8 cellular contexts compared by ENCODE assay signal in the genomic region with DNA sequence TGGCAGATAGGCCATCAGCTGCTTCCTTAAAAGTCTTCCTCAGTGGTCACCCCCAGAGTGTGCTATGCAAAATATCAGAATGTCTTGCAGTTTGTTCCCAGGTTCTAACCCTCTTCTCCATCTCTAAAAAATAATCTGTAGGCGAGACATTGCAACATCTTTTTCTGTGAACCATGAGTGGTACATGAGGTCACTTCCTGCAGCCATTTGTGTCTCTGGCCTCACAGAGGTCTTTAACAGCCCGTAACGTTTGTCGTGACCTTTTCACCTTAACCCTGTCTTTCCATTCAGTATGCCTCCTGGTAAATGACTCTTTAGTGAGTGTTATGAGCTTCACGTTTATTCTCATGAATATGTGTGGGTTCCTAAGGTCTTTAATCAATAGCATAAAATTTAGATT.
DNase-seq lines count a peak whose midpoint lies in the region; ATAC-seq and TF ChIP-seq lines count a peak whose summit lies in the region.

No MANE protein-coding gene starts in this region.

- no peak overlapping the region for H2AK5ac ChIP-seq in trophoblast cell (ENCODE audit: low read length)

- peaks cover 0 to 4% of the 10 kb centered on the region in 2 experiments for H3K4me1 ChIP-seq in trophoblast cell (ENCODE audit: control insufficient read depth in 1 of 2, insufficient read depth in 2 of 2, low read length in 2 of 2)

- H3K18ac ChIP-seq in trophoblast cell (ENCODE audit: low read length), result no peak overlapping the region

- no CpG with 5 or more reads among the region's 5 CpGs for WGBS in trophoblast cell (ENCODE audit: extremely low coverage, insufficient coverage, insufficient read length)

- no peak overlapping the region for H4K12ac ChIP-seq in trophoblast cell (ENCODE audit: low read depth, low read length)

- H3K4me3 ChIP-seq in epithelial cell of proximal tubule (ENCODE audit: low read depth, low read length) (no peak overlapping the region), trophoblast cell (ENCODE audit: low read depth, low read length) (no peak overlapping the region)

- TF ChIP-seq CTCF in epithelial cell of proximal tubule (conservative IDR thresholded peaks at IDR 0.05; ENCODE audit: low read depth, low read length), result no peak

- no peak overlapping the region for H3K27ac ChIP-seq in trophoblast cell (ENCODE audit: low read depth, low read length)

- ATAC-seq in T-helper 17 cell (no peak), GM19463 (IDR thresholded peaks at IDR 0.05; ENCODE audit: unreplicated experiment) (no peak)

- no peak overlapping the region for H3K14ac ChIP-seq in trophoblast cell (ENCODE audit: low read length)

- H3K36me3 Mint-ChIP-seq in T-helper 17 cell (ENCODE audit: low read depth), result peaks cover 4% of the 10 kb centered on the region

- no peak overlapping the region for H3K23ac ChIP-seq in trophoblast cell (ENCODE audit: low read length)

- peak; percentile 18 for DNase-seq in activated naive CD4-positive, alpha-beta T cell treated with Interleukin-2 at 50 U/mL for 16 hours
- DNase-seq in activated naive CD4-positive, alpha-beta T cell (lab: John Stamatoyannopoulos, UW), result no peak
- DNase-seq in T-helper 17 cell (no peak), epithelial cell of proximal tubule (ENCODE audit: low read depth) (peak; percentile 52), trophoblast cell (peak; percentile 15 to 33), NCI-H345 treated with DMSO at 0.1 percent for 48 hours (lab: John Stamatoyannopoulos, UW; ENCODE audit: unreplicated experiment) (no peak), COLO668 (lab: John Stamatoyannopoulos, UW; ENCODE audit: unreplicated experiment) (no peak)

- H3K27ac Mint-ChIP-seq in T-helper 17 cell, result peak overlapping the region; percentile 81

- peaks cover 4 to 13% of the 10 kb centered on the region in 2 experiments for H3K36me3 ChIP-seq in trophoblast cell (ENCODE audit: control insufficient read depth in 1 of 2, insufficient read depth in 2 of 2, low read length in 2 of 2)

- no peak overlapping the region for H3K4me3 Mint-ChIP-seq in T-helper 17 cell

- H3K9me3 ChIP-seq in T-helper 17 cell (ENCODE audit: control insufficient read depth, low read length, poor library complexity, severe bottlenecking) (no peaks in the 10 kb centered on the region), trophoblast cell (ENCODE audit: insufficient read depth, low read depth, low read length) (no peaks in the 10 kb centered on the region)

- H3K27me3 ChIP-seq in trophoblast cell (ENCODE audit: insufficient read depth, low read length), result no peaks in the 10 kb centered on the region

- H2BK12ac ChIP-seq in trophoblast cell (ENCODE audit: low read length), result no peak overlapping the region

- H2BK120ac ChIP-seq in trophoblast cell (ENCODE audit: insufficient read depth, low read length, poor library complexity), result no peak overlapping the region

- no peak overlapping the region for H4K8ac ChIP-seq in trophoblast cell (ENCODE audit: low read depth, low read length)

- no peak overlapping the region for H4K91ac ChIP-seq in trophoblast cell (ENCODE audit: low read depth, low read length)

- no peak overlapping the region for H3K4ac ChIP-seq in trophoblast cell (ENCODE audit: low read depth, low read length)

- H2BK5ac ChIP-seq in trophoblast cell (ENCODE audit: low read depth, low read length, poor library complexity), result no peak overlapping the region

- no peak overlapping the region for H3K4me2 ChIP-seq in trophoblast cell (ENCODE audit: low read length)

- no peaks in the 10 kb centered on the region for H3K79me1 ChIP-seq in trophoblast cell (ENCODE audit: low read length)

- no peaks in the 10 kb centered on the region for H3K79me2 ChIP-seq in trophoblast cell (ENCODE audit: control insufficient read depth, insufficient read depth, low read length, poor library complexity)

- no peaks in the 10 kb centered on the region for H3K27me3 Mint-ChIP-seq in T-helper 17 cell

- H3K4me1 Mint-ChIP-seq in T-helper 17 cell, result peaks cover 32% of the 10 kb centered on the region

- no peak overlapping the region for H2AFZ ChIP-seq in trophoblast cell (ENCODE audit: insufficient read depth, low read length, poor library complexity)

- no peak overlapping the region for H3K9ac ChIP-seq in trophoblast cell (ENCODE audit: low read length)

Comparison
In these comparisons a context has a peak if more than half of its experiments do, and no peak if none do; other contexts are left out.
1. DNase-seq: peak in activated naive CD4-positive, alpha-beta T cell treated with Interleukin-2 at 50 U/mL for 16 hours (single experiment), epithelial cell of proximal tubule (single experiment) and trophoblast cell (2 of 2); none in activated naive CD4-positive, alpha-beta T cell (0 of 4), T-helper 17 cell (0 of 3), NCI-H345 treated with DMSO at 0.1 percent for 48 hours (single experiment) and COLO668 (single experiment).